24 cellular contexts compared by ENCODE assay signal in genomic region chr3:23320586-23321570, GRCh38.
DNase-seq lines count a peak whose midpoint lies in the region; ATAC-seq and TF ChIP-seq lines count a peak whose summit lies in the region.
"Had no signal": no experiment of that assay in that cellular context is flagged by ENCODE, and none has a peak within 500 bp of the region (broad histone marks: within the 10 kb centered on the region; RNA-seq: fewer than 3 reads in every experiment).

No MANE protein-coding gene starts in this region.

- H3K27me3 ChIP-seq in PC-3 (ENCODE audit: low read length) = no peaks in the 10 kb centered on the region
- H3K27me3 ChIP-seq in prostate gland (replicated peaks; ENCODE audit: insufficient read depth) = no peaks in the 10 kb centered on the region

- no peaks in the 10 kb centered on the region for H3K27me3 Mint-ChIP-seq in stimulated activated naive B cell treated with anti-CD40 and anti-IgM and Interleukin-4, amounts not matched to agents 10 μg/mL and 1 μg/mL and 100 μg/mL, for 72 hours
- H3K27me3 Mint-ChIP-seq: CD8-positive, alpha-beta memory T cell had no signal

- H3K79me2 ChIP-seq in PC-3 (ENCODE audit: low read length) = peaks cover 4% of the 10 kb centered on the region; the same call in 1 of the 2 replicates

- no peak for TF ChIP-seq CTCF in PC-3 (conservative IDR thresholded peaks at IDR 0.05; ENCODE audit: low read depth, low read length)
- TF ChIP-seq CTCF in epithelial cell of esophagus (IDR thresholded peaks at IDR 0.05; ENCODE audit: insufficient read depth, low read depth, low read length, missing control alignments) = no peak
- TF ChIP-seq CTCF in prostate gland (IDR thresholded peaks at IDR 0.05) = no peak

- DNase-seq in ELF-1 (ENCODE audit: low read depth, low spot score) (peak; percentile 31), PC-3 (peak; percentile 53), epithelial cell of esophagus (ENCODE audit: low read depth) (peak; percentile 30), prostate gland (ENCODE audit: low spot score) (peak; percentile 40), C1 segment of cervical spinal cord (lab: John Stamatoyannopoulos, UW) (no peak)
- DNase-seq in stimulated activated naive B cell treated with anti-CD40 and anti-IgM and Interleukin-4, amounts not matched to agents 10 μg/mL and 1 μg/mL and 100 μg/mL, for 72 hours = no peak
- DNase-seq: Calu3; CD8-positive, alpha-beta memory T cell; DMS153; DND-41; GOT3; HFFc6; NCI-H1092; NCI-H1417 treated with DMSO at 0.1 percent for 48 hours; NCI-H1694 treated with DMSO at 0.1 percent for 48 hours; NCI-H2081; NCI-H2227 treated with DMSO at 0.1 percent for 48 hours; NCI-H510A; NCI-H69; NK-92 treated with Interleukin-12 subunit alpha and Interleukin-12 subunit beta, amount 100 ng/mL, for 24 hours had no signal

- no peak overlapping the region for H3K4me3 Mint-ChIP-seq in stimulated activated naive B cell treated with anti-CD40 and anti-IgM and Interleukin-4, amounts not matched to agents 10 μg/mL and 1 μg/mL and 100 μg/mL, for 72 hours
- H3K4me3 Mint-ChIP-seq: CD14-positive monocyte; CD8-positive, alpha-beta memory T cell; HFFc6 had no signal

- no peak overlapping the region for H3K27ac ChIP-seq in PC-3 (ENCODE audit: low read length)
- no peak overlapping the region for H3K27ac ChIP-seq in prostate gland
- H3K27ac ChIP-seq: PC-9 had no signal

- H3K9ac ChIP-seq in PC-3 (ENCODE audit: low read length) = no peak overlapping the region

- H3K9me3 ChIP-seq in PC-3 (ENCODE audit: low read length) = no peaks in the 10 kb centered on the region; the same call in 1 of the 2 replicates
- H3K9me3 ChIP-seq in prostate gland = no peaks in the 10 kb centered on the region
- H3K9me3 ChIP-seq: HAP-1 had no signal

- H3K36me3 ChIP-seq in PC-3 (ENCODE audit: low read depth, low read length) (no peaks in the 10 kb centered on the region), prostate gland (no peaks in the 10 kb centered on the region)
- H3K36me3 ChIP-seq: HAP-1 had no signal

- CTCF ChIA-PET in PC-3 (lab: Charles Lee) = no interaction called here

- peaks cover 1 to 14% of the 10 kb centered on the region in 2 donors for H3K36me3 Mint-ChIP-seq in stimulated activated naive B cell treated with anti-CD40 and anti-IgM and Interleukin-4, amounts not matched to agents 10 μg/mL and 1 μg/mL and 100 μg/mL, for 72 hours
- H3K36me3 Mint-ChIP-seq: CD8-positive, alpha-beta memory T cell had no signal

- no peaks in the 10 kb centered on the region for H3F3A ChIP-seq in PC-3 (ENCODE audit: low read length, unreplicated experiment)

- ATAC-seq in PC-3 (no peak), HG03097 (IDR thresholded peaks at IDR 0.05; ENCODE audit: low FRiP score, unreplicated experiment) (no peak)
- ATAC-seq in stimulated activated naive B cell treated with anti-CD40 and anti-IgM and Interleukin-4, amounts not matched to agents 10 μg/mL and 1 μg/mL and 100 μg/mL, for 72 hours (replicated peaks) = no peak

- 80% methylated on average over 10 of the region's 10 CpGs for whole genome bisulfite sequencing in prostate gland

- H3K4me1 Mint-ChIP-seq in stimulated activated naive B cell treated with anti-CD40 and anti-IgM and Interleukin-4, amounts not matched to agents 10 μg/mL and 1 μg/mL and 100 μg/mL, for 72 hours = peaks cover 24 to 41% of the 10 kb centered on the region in 2 donors

- intact Hi-C loops in PC-3 (cut with micrococcal nuclease) = loop anchor here (5.0 kb wide), 3 partner anchors 346 to 486 kb away; partner anchors contain the start of gene UBE2E1
- intact Hi-C loops in prostate gland (cut with DNase I) = no loop called here

- peaks cover 4% of the 10 kb centered on the region in 2 donors for H3K9me3 Mint-ChIP-seq in stimulated activated naive B cell treated with anti-CD40 and anti-IgM and Interleukin-4, amounts not matched to agents 10 μg/mL and 1 μg/mL and 100 μg/mL, for 72 hours

- no TSS peak for BruUV-seq in PC-3 (replicated peaks; lab: Mats Ljungman, UMichigan)

- POLR2A ChIA-PET in PC-3 (lab: Charles Lee; ENCODE audit: unreplicated experiment) = no interaction called here

- H3K4me1 ChIP-seq in PC-3 (ENCODE audit: insufficient read depth, low read length) (peaks cover 39% of the 10 kb centered on the region), prostate gland (replicated peaks) (peaks cover 8% of the 10 kb centered on the region)
- H3K4me1 ChIP-seq: HAP-1 had no signal

- no peak overlapping the region for H3K4me2 ChIP-seq in PC-3 (ENCODE audit: low read length)
- H3K4me2 ChIP-seq: PC-9 had no signal

- TF ChIP-seq POLR2A in prostate gland (IDR thresholded peaks at IDR 0.05) = no peak

- H4K20me1 ChIP-seq in PC-3 (ENCODE audit: low read length) = peaks cover 5% of the 10 kb centered on the region; the same call in 1 of the 2 replicates

- H2AFZ ChIP-seq in PC-3 (ENCODE audit: low read length) = no peak overlapping the region
- H2AFZ ChIP-seq: PC-9 had no signal

- H3K4me3 ChIP-seq in PC-3 (ENCODE audit: low read length) (no peak overlapping the region), epithelial cell of esophagus (ENCODE audit: low read length) (no peak overlapping the region), prostate gland (no peak overlapping the region)
- H3K4me3 ChIP-seq: HAP-1, PC-9 had no signal

- no peaks in the 10 kb centered on the region for H3K9me2 ChIP-seq in PC-3 (replicated peaks; ENCODE audit: low read length)

- H3K27ac Mint-ChIP-seq in stimulated activated naive B cell treated with anti-CD40 and anti-IgM and Interleukin-4, amounts not matched to agents 10 μg/mL and 1 μg/mL and 100 μg/mL, for 72 hours = no peak overlapping the region
- H3K27ac Mint-ChIP-seq: CD14-positive monocyte; CD8-positive, alpha-beta memory T cell; HFFc6 had no signal

Comparison
In these comparisons a context has a peak if more than half of its experiments do, and no peak if none do; other contexts are left out.
1. DNase-seq: peak in ELF-1 (single experiment), PC-3 (single experiment), epithelial cell of esophagus (single experiment) and prostate gland (single experiment); none in C1 segment of cervical spinal cord (0 of 14) and stimulated activated naive B cell treated with anti-CD40 and anti-IgM and Interleukin-4, amounts not matched to agents 10 μg/mL and 1 μg/mL and 100 μg/mL, for 72 hours (single experiment).